1 cellular context compared by ENCODE assay signal in the genomic region with DNA sequence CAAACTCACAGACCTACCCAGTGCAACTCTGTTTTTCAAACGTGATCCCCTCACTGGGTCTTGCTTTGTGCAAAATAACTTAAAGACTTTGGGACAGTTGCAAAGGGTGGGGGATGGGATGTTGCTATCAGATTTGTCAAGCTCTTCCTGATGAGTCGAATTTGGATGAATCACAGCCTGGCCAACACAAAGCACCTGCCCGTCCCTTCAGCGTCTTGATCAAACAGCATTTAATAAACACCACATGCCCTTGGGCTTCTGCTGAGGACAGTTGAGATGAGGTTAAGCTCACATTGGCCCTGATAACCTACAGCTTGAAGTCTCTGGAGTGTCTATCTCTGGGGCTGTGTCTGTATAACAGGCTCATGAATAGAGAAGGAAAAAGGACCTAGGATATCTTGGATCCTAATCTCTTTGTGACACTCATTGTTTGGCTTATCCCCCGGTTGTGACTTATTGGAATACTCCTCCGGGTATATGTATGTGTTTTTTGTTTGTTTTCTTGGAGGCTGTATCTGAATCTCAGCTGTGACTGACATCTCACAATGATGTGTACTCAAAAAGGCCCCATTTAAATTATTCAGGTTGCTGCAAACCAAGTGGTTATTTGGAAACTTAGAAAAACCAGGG.
TF ChIP-seq lines count a peak whose summit lies in the region.

No MANE protein-coding gene starts in this region.

TF ChIP-seq in HepG2, 621 proteins besides CTCF, POLR2A, EP300 and RAD21 (continued from another document):
- TF ChIP-seq NONO (IDR thresholded peaks at IDR 0.05), result no peak
- no peak for TF ChIP-seq NONO (CRISPR knock-in tag; conservative IDR thresholded peaks at IDR 0.05)
- no peak for TF ChIP-seq NPAS2 (CRISPR knock-in tag; IDR thresholded peaks at IDR 0.05; ENCODE audit: borderline replicate concordance)
